1 cellular context compared by ENCODE assay signal in the genomic region with DNA sequence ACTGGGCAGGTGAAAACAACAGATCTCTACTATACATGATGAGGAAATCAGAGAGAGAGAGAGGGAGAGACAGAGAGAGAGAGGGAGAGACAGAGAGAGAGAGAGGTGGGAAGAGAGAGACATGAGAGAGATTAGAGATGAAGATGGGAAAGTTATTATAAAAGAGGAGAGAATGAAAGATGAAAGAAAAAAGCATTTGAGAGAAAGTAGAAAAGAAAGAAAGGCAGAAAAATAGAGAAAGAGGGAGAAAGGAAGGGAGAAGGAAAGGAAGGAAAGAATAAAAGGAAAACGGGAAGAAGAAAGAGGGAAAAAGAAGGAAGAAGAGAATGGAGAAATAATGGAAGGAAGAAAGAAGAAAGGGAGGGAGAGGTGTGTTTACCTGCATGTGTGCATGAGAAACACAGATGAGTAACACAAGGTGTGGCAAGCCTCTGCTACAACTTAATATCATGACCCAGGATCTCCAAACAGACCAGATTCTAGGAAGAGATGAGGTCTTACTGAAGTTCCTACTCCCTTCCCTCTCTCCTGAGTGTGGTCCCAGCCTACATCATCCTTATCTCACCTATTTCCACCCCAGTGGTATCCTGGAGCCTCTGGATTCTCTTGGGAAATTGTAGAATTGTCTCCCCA.
TF ChIP-seq lines count a peak whose summit lies in the region.

No MANE protein-coding gene starts in this region.

TF ChIP-seq in IMR-90, 13 proteins besides CTCF, POLR2A, EP300 and RAD21 (continued from another document):
- TF ChIP-seq RCOR1 (IDR thresholded peaks at IDR 0.05; ENCODE audit: insufficient replicate concordance, low read length) (no peak), SMC3 (IDR thresholded peaks at IDR 0.05; ENCODE audit: low read depth, low read length) (no peak), USF2 (IDR thresholded peaks at IDR 0.05; ENCODE audit: low read depth, low read length) (no peak), CHD1 (IDR thresholded peaks at IDR 0.05; ENCODE audit: low read depth, low read length) (no peak), MAZ (IDR thresholded peaks at IDR 0.05; ENCODE audit: borderline replicate concordance, low read depth, low read length) (no peak), MXI1 (IDR thresholded peaks at IDR 0.05; ENCODE audit: borderline replicate concordance, low read depth, low read length) (no peak), CEBPB (IDR thresholded peaks at IDR 0.05; ENCODE audit: low read depth, low read length) (no peak), BHLHE40 (IDR thresholded peaks at IDR 0.05; ENCODE audit: low read depth, low read length) (no peak), NFE2L2 (IDR thresholded peaks at IDR 0.05; ENCODE audit: low read depth, low read length) (no peak), FOS (IDR thresholded peaks at IDR 0.05; ENCODE audit: low read depth, low read length) (no peak), MAFK (IDR thresholded peaks at IDR 0.05; ENCODE audit: low read depth, low read length) (no peak)
- TF ChIP-seq, protein P1, sequence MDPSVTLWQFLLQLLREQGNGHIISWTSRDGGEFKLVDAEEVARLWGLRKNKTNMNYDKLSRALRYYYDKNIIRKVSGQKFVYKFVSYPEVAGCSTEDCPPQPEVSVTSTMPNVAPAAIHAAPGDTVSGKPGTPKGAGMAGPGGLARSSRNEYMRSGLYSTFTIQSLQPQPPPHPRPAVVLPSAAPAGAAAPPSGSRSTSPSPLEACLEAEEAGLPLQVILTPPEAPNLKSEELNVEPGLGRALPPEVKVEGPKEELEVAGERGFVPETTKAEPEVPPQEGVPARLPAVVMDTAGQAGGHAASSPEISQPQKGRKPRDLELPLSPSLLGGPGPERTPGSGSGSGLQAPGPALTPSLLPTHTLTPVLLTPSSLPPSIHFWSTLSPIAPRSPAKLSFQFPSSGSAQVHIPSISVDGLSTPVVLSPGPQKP (IDR thresholded peaks at IDR 0.05; ENCODE audit: borderline replicate concordance, low read depth, low read length) = no peak
